Comparison of ENCODE assay signal across 1 cellular context in genomic region chr7:150951521-150951920, GRCh38.
TF ChIP-seq lines count a peak whose summit lies in the region.

No MANE protein-coding gene starts in this region.

TF ChIP-seq in K562, 482 proteins besides CTCF, POLR2A, EP300 and RAD21:
- no peak for TF ChIP-seq MAFG (tag; conservative IDR thresholded peaks at IDR 0.05)
- no peak for TF ChIP-seq KLF1 (tag; IDR thresholded peaks at IDR 0.05)
- no peak for TF ChIP-seq ARNT (IDR thresholded peaks at IDR 0.05)
- peak; percentile 10; the same call in 1 of the 2 replicates for TF ChIP-seq NFIC (IDR thresholded peaks at IDR 0.05)
- peak; percentile 51 for TF ChIP-seq POLR2G (IDR thresholded peaks at IDR 0.05; ENCODE audit: low read depth, low read length)
- TF ChIP-seq, protein P1, sequence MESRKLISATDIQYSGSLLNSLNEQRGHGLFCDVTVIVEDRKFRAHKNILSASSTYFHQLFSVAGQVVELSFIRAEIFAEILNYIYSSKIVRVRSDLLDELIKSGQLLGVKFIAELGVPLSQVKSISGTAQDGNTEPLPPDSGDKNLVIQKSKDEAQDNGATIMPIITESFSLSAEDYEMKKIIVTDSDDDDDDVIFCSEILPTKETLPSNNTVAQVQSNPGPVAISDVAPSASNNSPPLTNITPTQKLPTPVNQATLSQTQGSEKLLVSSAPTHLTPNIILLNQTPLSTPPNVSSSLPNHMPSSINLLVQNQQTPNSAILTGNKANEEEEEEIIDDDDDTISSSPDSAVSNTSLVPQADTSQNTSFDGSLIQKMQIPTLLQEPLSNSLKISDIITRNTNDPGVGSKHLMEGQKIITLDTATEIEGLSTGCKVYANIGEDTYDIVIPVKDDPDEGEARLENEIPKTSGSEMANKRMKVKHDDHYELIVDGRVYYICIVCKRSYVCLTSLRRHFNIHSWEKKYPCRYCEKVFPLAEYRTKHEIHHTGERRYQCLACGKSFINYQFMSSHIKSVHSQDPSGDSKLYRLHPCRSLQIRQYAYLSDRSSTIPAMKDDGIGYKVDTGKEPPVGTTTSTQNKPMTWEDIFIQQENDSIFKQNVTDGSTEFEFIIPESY (CRISPR knock-in tag; IDR thresholded peaks at IDR 0.05) = peak; percentile 92
- no peak for TF ChIP-seq SMARCB1 (IDR thresholded peaks at IDR 0.05; ENCODE audit: insufficient read length, low read depth)
- no peak for TF ChIP-seq PKNOX1 (IDR thresholded peaks at IDR 0.05)
- no peak for TF ChIP-seq POLR2B (IDR thresholded peaks at IDR 0.05; ENCODE audit: low read depth, partially characterized antibody)
- TF ChIP-seq, protein P2, sequence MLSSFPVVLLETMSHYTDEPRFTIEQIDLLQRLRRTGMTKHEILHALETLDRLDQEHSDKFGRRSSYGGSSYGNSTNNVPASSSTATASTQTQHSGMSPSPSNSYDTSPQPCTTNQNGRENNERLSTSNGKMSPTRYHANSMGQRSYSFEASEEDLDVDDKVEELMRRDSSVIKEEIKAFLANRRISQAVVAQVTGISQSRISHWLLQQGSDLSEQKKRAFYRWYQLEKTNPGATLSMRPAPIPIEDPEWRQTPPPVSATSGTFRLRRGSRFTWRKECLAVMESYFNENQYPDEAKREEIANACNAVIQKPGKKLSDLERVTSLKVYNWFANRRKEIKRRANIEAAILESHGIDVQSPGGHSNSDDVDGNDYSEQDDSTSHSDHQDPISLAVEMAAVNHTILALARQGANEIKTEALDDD (IDR thresholded peaks at IDR 0.05) = no peak
- peak; percentile 37; the same call in 1 of the 2 replicates for TF ChIP-seq RBFOX2 (IDR thresholded peaks at IDR 0.05; ENCODE audit: low read depth, low read length)
- TF ChIP-seq HMGN3 (IDR thresholded peaks at IDR 0.05; ENCODE audit: borderline replicate concordance, extremely low read depth, insufficient read length, low read depth, low read length) = no peak
- TF ChIP-seq HEY1 (CRISPR knock-in tag; IDR thresholded peaks at IDR 0.05; ENCODE audit: borderline replicate concordance) = no peak
- no peak for TF ChIP-seq ZNF644 (tag; IDR thresholded peaks at IDR 0.05; ENCODE audit: low read depth)
- TF ChIP-seq, protein P3, sequence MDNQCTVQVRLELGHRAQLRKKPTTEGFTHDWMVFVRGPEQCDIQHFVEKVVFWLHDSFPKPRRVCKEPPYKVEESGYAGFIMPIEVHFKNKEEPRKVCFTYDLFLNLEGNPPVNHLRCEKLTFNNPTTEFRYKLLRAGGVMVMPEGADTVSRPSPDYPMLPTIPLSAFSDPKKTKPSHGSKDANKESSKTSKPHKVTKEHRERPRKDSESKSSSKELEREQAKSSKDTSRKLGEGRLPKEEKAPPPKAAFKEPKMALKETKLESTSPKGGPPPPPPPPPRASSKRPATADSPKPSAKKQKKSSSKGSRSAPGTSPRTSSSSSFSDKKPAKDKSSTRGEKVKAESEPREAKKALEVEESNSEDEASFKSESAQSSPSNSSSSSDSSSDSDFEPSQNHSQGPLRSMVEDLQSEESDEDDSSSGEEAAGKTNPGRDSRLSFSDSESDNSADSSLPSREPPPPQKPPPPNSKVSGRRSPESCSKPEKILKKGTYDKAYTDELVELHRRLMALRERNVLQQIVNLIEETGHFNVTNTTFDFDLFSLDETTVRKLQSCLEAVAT (IDR thresholded peaks at IDR 0.05) = peak in 1 of 2 experiments; percentile 64; a peak in 2 of 4 replicates
- TF ChIP-seq JUN (IDR thresholded peaks at IDR 0.05; ENCODE audit: borderline replicate concordance, low read depth, low read length) = no peak
- TF ChIP-seq JUN (CRISPR knock-in tag; IDR thresholded peaks at IDR 0.05; ENCODE audit: borderline replicate concordance) = no peak
- 0 out of 2 replicates have a peak, but pooled peaks have one; percentile 28 for TF ChIP-seq TFAP4 (CRISPR knock-in tag; IDR thresholded peaks at IDR 0.05; ENCODE audit: borderline replicate concordance)
- TF ChIP-seq, protein P4, sequence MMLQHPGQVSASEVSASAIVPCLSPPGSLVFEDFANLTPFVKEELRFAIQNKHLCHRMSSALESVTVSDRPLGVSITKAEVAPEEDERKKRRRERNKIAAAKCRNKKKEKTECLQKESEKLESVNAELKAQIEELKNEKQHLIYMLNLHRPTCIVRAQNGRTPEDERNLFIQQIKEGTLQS (IDR thresholded peaks at IDR 0.05) = peak; percentile 27; the same call in 1 of the 2 replicates
- TF ChIP-seq, protein P4 (CRISPR knock-in tag; conservative IDR thresholded peaks at IDR 0.05) = no peak
TF ChIP-seq in K562: peak in this region for 7.
